Comparison of ENCODE assay signal across 8 cellular contexts in the genomic region with DNA sequence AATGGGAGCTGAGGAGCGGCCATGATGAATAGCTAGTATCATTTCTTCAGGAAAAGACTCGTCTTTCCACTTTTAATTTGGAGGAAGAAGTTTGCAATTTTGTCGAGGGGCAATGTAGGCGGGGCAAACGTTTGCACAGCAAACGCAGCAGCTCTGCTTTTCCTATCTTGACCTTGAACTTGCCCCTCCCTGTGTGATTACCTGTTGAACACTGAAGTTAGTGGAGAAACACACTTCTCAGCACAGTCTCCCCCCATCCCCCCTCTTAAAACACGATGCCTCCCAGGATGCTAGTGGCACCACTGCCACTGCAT. TPM values are rescaled to one million over a fixed set of nuclear protein-coding genes. Genes with fewer than 3 reads are reported as not detected.
A peak's percentile ranks its signal among the peaks of the same experiment; 100 is the strongest.
DNase-seq lines count a peak whose midpoint lies in the region; ATAC-seq and TF ChIP-seq lines count a peak whose summit lies in the region.

No MANE protein-coding gene starts in this region.

- peak in 3 of 7 experiments; percentile 26 to 59 (median 58) for TF ChIP-seq CTCF in body of pancreas (IDR thresholded peaks at IDR 0.05)
- TF ChIP-seq CTCF in transverse colon (IDR thresholded peaks at IDR 0.05) = peak in 1 of 5 experiments; percentile 31

- H3K4me3 Mint-ChIP-seq in activated naive CD4-positive, alpha-beta T cell treated with anti-CD3 and anti-CD28 coated beads, Interleukin-2, amount 50 U/mL, for 24 hours = peak overlapping the region; percentile 72

- no peak overlapping the region for H3K23ac ChIP-seq in mesendoderm (ENCODE audit: low read length)

- no peak overlapping the region for H3K18ac ChIP-seq in mesendoderm (ENCODE audit: low read length)

- TF ChIP-seq POLR2A in body of pancreas (IDR thresholded peaks at IDR 0.05) (no peak), transverse colon (IDR thresholded peaks at IDR 0.05) (no peak)

- H4K8ac ChIP-seq in mesendoderm (ENCODE audit: low read depth, low read length) = no peak overlapping the region

- intact Hi-C loops in body of pancreas (cut with DNase I) (no loop called here), transverse colon (cut with DNase I; ENCODE audit: low total_unique reads) (no loop called here)

- H3K4me1 ChIP-seq in body of pancreas = peaks cover 51% of the 10 kb centered on the region
- no peaks in the 10 kb centered on the region for H3K4me1 ChIP-seq in mesendoderm (ENCODE audit: control insufficient read depth, low read depth, low read length)
- peaks cover 0 to 33% (median 18%) of the 10 kb centered on the region in 4 donors for H3K4me1 ChIP-seq in transverse colon

- H3K9me3 ChIP-seq in body of pancreas (no peaks in the 10 kb centered on the region), transverse colon (peaks cover 0 to 1% of the 10 kb centered on the region in 2 donors)

- in situ Hi-C loops in transverse colon (cut with MboI; ENCODE audit: low pct_ligation_motif_present in 1 of 4, low pct_unique_long_range_greater_than_20kb in 1 of 4, low sequenced_read_pairs in 3 of 4) = loop anchor here (25.0 kb wide), 2 partner anchors 167 to 292 kb away; no protein-coding TSS in a partner anchor

- no peak overlapping the region for H3K4me3 ChIP-seq in body of pancreas
- peak overlapping the region; percentile 55 for H3K4me3 ChIP-seq in mesendoderm (ENCODE audit: low read length)
- peak overlapping the region in 3 of 4 donors; percentile 63 to 68 (median 65) for H3K4me3 ChIP-seq in transverse colon

- peaks cover 17% of the 10 kb centered on the region for H3K4me1 Mint-ChIP-seq in activated naive CD4-positive, alpha-beta T cell treated with anti-CD3 and anti-CD28 coated beads, Interleukin-2, amount 50 U/mL, for 24 hours

- H2BK120ac ChIP-seq in mesendoderm (ENCODE audit: low read depth, low read length) = no peak overlapping the region

- H4K5ac ChIP-seq in mesendoderm (ENCODE audit: low read length) = no peak overlapping the region

- H3K56ac ChIP-seq in mesendoderm (ENCODE audit: low read length) = peak overlapping the region; percentile 92

- WGBS in body of pancreas, 2 donors = 28 to 29% methylated on average over 7 of the region's 7 CpGs
- WGBS in mesendoderm (ENCODE audit: extremely low coverage, insufficient coverage, low lambda C conversion rate) = no CpG with 5 or more reads among the region's 7 CpGs
- 21 to 33% methylated on average over 5 to 7 of the region's 7 CpGs for WGBS in transverse colon (ENCODE audit: low coverage in 1 of 2), 2 donors

- H2AK5ac ChIP-seq in mesendoderm (ENCODE audit: low read length) = no peak overlapping the region

- H3K27me3 Mint-ChIP-seq in activated naive CD4-positive, alpha-beta T cell treated with anti-CD3 and anti-CD28 coated beads, Interleukin-2, amount 50 U/mL, for 24 hours = peaks cover 43% of the 10 kb centered on the region

- no peak overlapping the region for H2BK15ac ChIP-seq in mesendoderm (replicated peaks; ENCODE audit: low read depth)

- no peaks in the 10 kb centered on the region for H3K36me3 Mint-ChIP-seq in activated naive CD4-positive, alpha-beta T cell treated with anti-CD3 and anti-CD28 coated beads, Interleukin-2, amount 50 U/mL, for 24 hours
- peaks cover 0 to 5% of the 10 kb centered on the region in 2 donors for H3K36me3 Mint-ChIP-seq in activated naive CD4-positive, alpha-beta T cell treated with anti-CD3 and anti-CD28 coated beads, Interleukin-2, amount 50 U/mL, for 72 hours

- H3K9me3 Mint-ChIP-seq in activated naive CD4-positive, alpha-beta T cell treated with anti-CD3 and anti-CD28 coated beads, Interleukin-2, amount 50 U/mL, for 24 hours = no peaks in the 10 kb centered on the region
- no peaks in the 10 kb centered on the region for H3K9me3 Mint-ChIP-seq in activated naive CD4-positive, alpha-beta T cell treated with anti-CD3 and anti-CD28 coated beads, Interleukin-2, amount 50 U/mL, for 72 hours

- no peak for ATAC-seq in activated naive CD4-positive, alpha-beta T cell treated with anti-CD3 and anti-CD28 coated beads, Interleukin-2, amount 50 U/mL, for 72 hours
- no peak for ATAC-seq in body of pancreas
- no peak for ATAC-seq in HG03025 (IDR thresholded peaks at IDR 0.05; ENCODE audit: low FRiP score, unreplicated experiment)

- H3K27me3 ChIP-seq in body of pancreas (peaks cover 0 to 3% of the 10 kb centered on the region in 2 donors), mesendoderm (ENCODE audit: insufficient read depth, low read length, poor library complexity) (peaks cover 12% of the 10 kb centered on the region), transverse colon (peaks cover 18% of the 10 kb centered on the region)

- H3K9ac ChIP-seq in mesendoderm (ENCODE audit: low read length) = peak overlapping the region; percentile 75

- H3K4ac ChIP-seq in mesendoderm (ENCODE audit: low read depth, low read length) = no peak overlapping the region

- H2BK5ac ChIP-seq in mesendoderm (ENCODE audit: low read length) = no peak overlapping the region

- H3K4me2 ChIP-seq in mesendoderm (ENCODE audit: low read length) = peak overlapping the region; percentile 58

- H3K79me1 ChIP-seq in mesendoderm (ENCODE audit: low read length) = no peaks in the 10 kb centered on the region

- H3K27ac ChIP-seq in body of pancreas (peak overlapping the region; percentile 91 to 96 (median 93)), mesendoderm (ENCODE audit: low read depth, low read length) (no peak overlapping the region), transverse colon (peak overlapping the region; percentile 85 to 87 (median 86))

- H3K79me2 ChIP-seq in mesendoderm (ENCODE audit: control insufficient read depth, insufficient read depth, low read length) = no peaks in the 10 kb centered on the region

- no peak for TF ChIP-seq EP300 in transverse colon (IDR thresholded peaks at IDR 0.05; ENCODE audit: low read depth)

- DNase-seq in activated naive CD4-positive, alpha-beta T cell treated with anti-CD3 and anti-CD28 coated beads, Interleukin-2, amount 50 U/mL, for 72 hours (ENCODE audit: low spot score in 2 of 2) = no peak
- DNase-seq in body of pancreas (no peak), mesendoderm (no peak), transverse colon (no peak), dedifferentiated amniotic fluid mesenchymal stem cell (ENCODE audit: extremely low spot score) (no peak), NCI-H1417 treated with DMSO at 0.1 percent for 48 hours (lab: John Stamatoyannopoulos, UW) (no peak)

- H3K27ac Mint-ChIP-seq in activated naive CD4-positive, alpha-beta T cell treated with anti-CD3 and anti-CD28 coated beads, Interleukin-2, amount 50 U/mL, for 24 hours = no peak overlapping the region
- H3K27ac Mint-ChIP-seq in activated naive CD4-positive, alpha-beta T cell treated with anti-CD3 and anti-CD28 coated beads, Interleukin-2, amount 50 U/mL, for 72 hours = no peak overlapping the region

- H3K36me3 ChIP-seq in body of pancreas (replicated peaks in 1 of 2; ENCODE audit: insufficient read depth in 1 of 2, low read depth in 2 of 2) (no peaks in the 10 kb centered on the region), mesendoderm (ENCODE audit: control insufficient read depth, insufficient read depth, low read length) (no peaks in the 10 kb centered on the region), transverse colon (no peaks in the 10 kb centered on the region)

RNA-seq across cellular contexts. Expression of a gene that starts 0.2 kb away (rescaled TPM):
- total RNA-seq in activated naive CD4-positive, alpha-beta T cell treated with anti-CD3 and anti-CD28 coated beads, Interleukin-2, amount 50 U/mL, for 72 hours = under 1 TPM; 0.66 to 0.82 TPM
- 10 to 100 TPM; 17.6 to 24.7 TPM for total RNA-seq in body of pancreas
- 9.2 TPM for polyA plus RNA-seq in mesendoderm (2013, experiment 1 of 2)
- 9.5 TPM for polyA plus RNA-seq in mesendoderm (2013, experiment 2 of 2)
- 10 to 100 TPM; 19.1 to 47.0 (median 28.2) TPM for total RNA-seq in transverse colon

RNA-seq across cellular contexts. Expression of a gene that starts 3.6 kb away (rescaled TPM):
- not detected for total RNA-seq in activated naive CD4-positive, alpha-beta T cell treated with anti-CD3 and anti-CD28 coated beads, Interleukin-2, amount 50 U/mL, for 72 hours
- total RNA-seq in body of pancreas = 1 to 10 TPM; 5.3 to 9.1 TPM
- 0.01 TPM for polyA plus RNA-seq in mesendoderm (2013, experiment 1 of 2)
- 0.01 TPM for polyA plus RNA-seq in mesendoderm (2013, experiment 2 of 2)
- total RNA-seq in transverse colon = 1 to 10 TPM in 1 of 4 donors, under 1 TPM in 2, not detected in 1; 0.41 to 1.8 (median 0.64) TPM

Comparison
In these comparisons a context has a peak if more than half of its experiments do, and no peak if none do; other contexts are left out.
1. H3K4me3 ChIP-seq: peak in mesendoderm (single experiment) and transverse colon (3 of 4); none in body of pancreas (0 of 2).
2. RNA of a gene that starts 0.2 kb away (total RNA-seq): 19.1 to 47.0 TPM in transverse colon and 17.6 to 24.7 TPM in body of pancreas; 0.66 to 0.82 TPM in activated naive CD4-positive, alpha-beta T cell treated with anti-CD3 and anti-CD28 coated beads, Interleukin-2, amount 50 U/mL, for 72 hours; every median in the first group is over 10 times any median in the second.